9 cellular contexts compared by ENCODE assay signal in genomic region chr4:122577808-122578781, GRCh38. TPM values are rescaled to one million over a fixed set of nuclear protein-coding genes. Genes with fewer than 3 reads are reported as not detected.
DNase-seq lines count a peak whose midpoint lies in the region; ATAC-seq, FAIRE-seq and TF ChIP-seq lines count a peak whose summit lies in the region.
"Had no signal": no experiment of that assay in that cellular context is flagged by ENCODE, and none has a peak within 500 bp of the region (broad histone marks: within the 10 kb centered on the region; RNA-seq: fewer than 3 reads in every experiment).

No MANE protein-coding gene starts in this region.

- DNase-seq in HuH-7 (ENCODE audit: low spot score) (peak; percentile 36), SKM-1 (lab: John Stamatoyannopoulos, UW; ENCODE audit: unreplicated experiment) (peak; percentile 67), hepatocyte (ENCODE audit: low spot score) (peak; percentile 71)
- DNase-seq in activated naive CD4-positive, alpha-beta T cell treated with anti-CD3 and anti-CD28 coated beads, Interleukin-2, amount 50 U/mL, for 72 hours (ENCODE audit: low spot score in 2 of 2): peak; percentile 63 to 75
- DNase-seq in stimulated activated CD4-positive, alpha-beta T cell treated with anti-CD3 and anti-CD28 coated beads, Interleukin-4, amount 100 ng/mL, for 4 hours: peak; percentile 54 to 56

- TF ChIP-seq CTCF in hepatocyte (IDR thresholded peaks at IDR 0.05; ENCODE audit: poor library complexity): peak; percentile 67

- H3K4me1 ChIP-seq in hepatocyte (ENCODE audit: insufficient read depth): no peaks in the 10 kb centered on the region

- H3K4me3 ChIP-seq in hepatocyte: no peak overlapping the region

- 73% methylated on average over 9 of the region's 9 CpGs for WGBS in hepatocyte (ENCODE audit: low lambda C conversion rate, missing lambda C conversion rate)

- peak; percentile 96 for FAIRE-seq in G401.6 (lab: Jason Lieb, UNC)

- H3K36me3 Mint-ChIP-seq in activated naive CD4-positive, alpha-beta T cell treated with anti-CD3 and anti-CD28 coated beads, Interleukin-2, amount 50 U/mL, for 72 hours: peaks cover 10 to 42% of the 10 kb centered on the region in 2 donors

- H3K79me2 ChIP-seq in hepatocyte: no peaks in the 10 kb centered on the region

- no peak overlapping the region for H3K4me2 ChIP-seq in hepatocyte

- H4K20me1 ChIP-seq in hepatocyte (ENCODE audit: insufficient read depth, poor library complexity, severe bottlenecking): no peaks in the 10 kb centered on the region

- H3K36me3 ChIP-seq in hepatocyte (replicated peaks; ENCODE audit: insufficient read depth, low read depth): no peaks in the 10 kb centered on the region

- no peaks in the 10 kb centered on the region for H3K9me3 ChIP-seq in hepatocyte (ENCODE audit: low read depth)

- H3K27me3 ChIP-seq in hepatocyte: no peaks in the 10 kb centered on the region

- no peak overlapping the region for H3K27ac ChIP-seq in hepatocyte

- ATAC-seq in GM21447 (IDR thresholded peaks at IDR 0.05; ENCODE audit: unreplicated experiment) (peak; percentile 70), HG03457 (IDR thresholded peaks at IDR 0.05; ENCODE audit: unreplicated experiment) (no peak)
- peak; percentile 76 to 80 for ATAC-seq in activated naive CD4-positive, alpha-beta T cell treated with anti-CD3 and anti-CD28 coated beads, Interleukin-2, amount 50 U/mL, for 72 hours

- no peaks in the 10 kb centered on the region for H3K9me2 ChIP-seq in hepatocyte (replicated peaks; ENCODE audit: insufficient read depth)

- H3K27ac Mint-ChIP-seq in activated naive CD4-positive, alpha-beta T cell treated with anti-CD3 and anti-CD28 coated beads, Interleukin-2, amount 50 U/mL, for 72 hours: peak overlapping the region; percentile 88 to 96

- H2AFZ ChIP-seq in hepatocyte: no peak overlapping the region

- peaks cover 0 to 23% of the 10 kb centered on the region in 2 donors for H3K9me3 Mint-ChIP-seq in activated naive CD4-positive, alpha-beta T cell treated with anti-CD3 and anti-CD28 coated beads, Interleukin-2, amount 50 U/mL, for 72 hours

RNA-seq across cellular contexts. Expression of gene IL21, which starts 42.8 kb away (rescaled TPM):
- total RNA-seq in activated naive CD4-positive, alpha-beta T cell treated with anti-CD3 and anti-CD28 coated beads, Interleukin-2, amount 50 U/mL, for 72 hours: 10 to 100 TPM; 16.6 to 40.1 TPM
- total RNA-seq in hepatocyte: not detected in 2 replicates
- polyA plus RNA-seq in hepatocyte: not detected in 2 replicates
- total RNA-seq: mononuclear cell had no signal

Comparison
In these comparisons a context has a peak if more than half of its experiments do, and no peak if none do; other contexts are left out.
1. RNA of gene IL21, which starts 42.8 kb away (total RNA-seq): 16.6 to 40.1 TPM in activated naive CD4-positive, alpha-beta T cell treated with anti-CD3 and anti-CD28 coated beads, Interleukin-2, amount 50 U/mL, for 72 hours; not detected in hepatocyte; every median in the first group is over 10 times any median in the second.
2. Peak in every context shown above with its lines, with median percentiles within 50 percentile points of each other: DNase-seq.